In genomic region chr19:42297034-42297433, GRCh38 we compare ENCODE assay signal across 1 cellular context.
TF ChIP-seq lines count a peak whose summit lies in the region.

No MANE protein-coding gene starts in this region.

TF ChIP-seq in GM12878, 131 proteins besides CTCF, POLR2A, EP300 and RAD21:
- TF ChIP-seq IKZF2 (IDR thresholded peaks at IDR 0.05) (no peak), MYC (IDR thresholded peaks at IDR 0.05; ENCODE audit: insufficient read depth, insufficient read length, insufficient replicate concordance, low read length, severe bottlenecking) (no peak), NRF1 (conservative IDR thresholded peaks at IDR 0.05; ENCODE audit: low read depth, low read length) (no peak), ZNF592 (IDR thresholded peaks at IDR 0.05) (no peak), HDAC6 (IDR thresholded peaks at IDR 0.05; ENCODE audit: unreplicated experiment) (no peak), IRF5 (IDR thresholded peaks at IDR 0.05; ENCODE audit: borderline replicate concordance) (no peak), EGR1 (IDR thresholded peaks at IDR 0.05; ENCODE audit: borderline replicate concordance in 1 of 2, low read depth in 2 of 2, low read length in 2 of 2) (no peak), E2F8 (IDR thresholded peaks at IDR 0.05; ENCODE audit: low read depth, partially characterized antibody) (no peak), HDGF (IDR thresholded peaks at IDR 0.05) (no peak), ZBTB4 (CRISPR knock-in tag; IDR thresholded peaks at IDR 0.05) (no peak), ZBED1 (IDR thresholded peaks at IDR 0.05; ENCODE audit: borderline replicate concordance) (no peak), RCOR1 (conservative IDR thresholded peaks at IDR 0.05; ENCODE audit: low read depth, low read length) (no peak)
- TF ChIP-seq, protein P1, sequence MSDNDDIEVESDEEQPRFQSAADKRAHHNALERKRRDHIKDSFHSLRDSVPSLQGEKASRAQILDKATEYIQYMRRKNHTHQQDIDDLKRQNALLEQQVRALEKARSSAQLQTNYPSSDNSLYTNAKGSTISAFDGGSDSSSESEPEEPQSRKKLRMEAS (IDR thresholded peaks at IDR 0.05; ENCODE audit: low read depth, low read length), result no peak
TF ChIP-seq in GM12878: peak in this region for 0.
